20 cellular contexts compared by ENCODE assay signal in the genomic region with DNA sequence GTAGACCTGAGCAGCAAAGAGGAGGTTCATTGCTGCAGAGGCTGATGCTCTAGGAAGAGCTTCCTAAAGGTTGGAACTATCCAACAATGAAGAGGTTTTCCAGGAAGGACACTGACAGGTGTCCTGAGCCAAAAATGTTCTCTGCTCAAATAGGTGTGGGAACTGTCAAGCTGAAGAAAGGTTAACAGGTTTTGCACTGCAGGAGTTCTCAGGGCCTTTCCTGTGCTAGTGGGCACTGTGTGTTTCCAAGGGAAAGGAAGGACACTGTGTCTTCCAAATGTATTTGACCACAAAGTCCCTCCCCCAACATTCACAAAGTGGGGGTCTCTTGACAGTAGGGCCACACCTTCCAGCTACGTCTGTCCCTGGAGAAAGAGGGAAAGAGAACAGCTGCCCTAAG. TPM values are rescaled to one million over a fixed set of nuclear protein-coding genes. Genes with fewer than 3 reads are reported as not detected.
DNase-seq lines count a peak whose midpoint lies in the region; TF ChIP-seq lines count a peak whose summit lies in the region.
"Had no signal": no experiment of that assay in that cellular context is flagged by ENCODE, and none has a peak within 500 bp of the region (broad histone marks: within the 10 kb centered on the region; RNA-seq: fewer than 3 reads in every experiment).

No MANE protein-coding gene starts in this region.

- peak; percentile 44 for DNase-seq in G401 (ENCODE audit: low spot score)
- DNase-seq in cerebellar cortex (ENCODE audit: low spot score) = peak; percentile 42
- peak; percentile 33 for DNase-seq in mesenteric fat pad (ENCODE audit: low spot score)
- DNase-seq in substantia nigra (lab: John Stamatoyannopoulos, UW) = no peak
- DNase-seq in T1000 (lab: John Stamatoyannopoulos, UW) = no peak
- no peak for DNase-seq in iPS-NIHi11 (ENCODE audit: low spot score)
- no peak for DNase-seq in activated CD4-positive, alpha-beta T cell treated with anti-CD3 and anti-CD28 coated beads for 4 hours
- DNase-seq in ascending aorta (ENCODE audit: low spot score in 2 of 2) = no peak
- DNase-seq: activated CD4-positive, alpha-beta memory T cell treated with anti-CD3 and anti-CD28 coated beads for 36 hours; activated naive CD4-positive, alpha-beta T cell treated with Interleukin-2 at 50 U/mL for 16 hours; activated T-cell treated with anti-CD3 and anti-CD28 coated beads, Interleukin-2, amount 50 U/mL, for 24 hours; cortex of kidney; MM.1S; NCI-H1694 treated with DMSO at 0.1 percent for 48 hours; NCI-H774; OCI-M1; SIG-M5; T-helper 2 cell; upper lobe of left lung had no signal

- no peaks in the 10 kb centered on the region for H3K27me3 ChIP-seq in ascending aorta
- H3K27me3 ChIP-seq: upper lobe of left lung had no signal

- in situ Hi-C loops in G401 (cut with HindIII; ENCODE audit: low sequenced_read_pairs) = no loop called here

- peak overlapping the region; percentile 91 for H3K27ac ChIP-seq in substantia nigra (ENCODE audit: low read depth, low read length, poor library complexity, severe bottlenecking)
- peak overlapping the region in 1 of 2 donors; percentile 70 for H3K27ac ChIP-seq in ascending aorta
- H3K27ac ChIP-seq: neural progenitor cell had no signal

- H3K9me3 ChIP-seq in ascending aorta = no peaks in the 10 kb centered on the region
- H3K9me3 ChIP-seq: upper lobe of left lung had no signal

- intact Hi-C loops in ascending aorta (cut with DNase I) = loop anchor here (5.0 to 10.0 kb wide), 2 partner anchors 197 to 469 kb away; no protein-coding TSS in a partner anchor

- no peak for TF ChIP-seq CTCF in ascending aorta (IDR thresholded peaks at IDR 0.05)

- H3K36me3 ChIP-seq in ascending aorta = no peaks in the 10 kb centered on the region
- H3K36me3 ChIP-seq: neural progenitor cell had no signal

- peak overlapping the region in 1 of 2 donors; percentile 95 for H3K4me3 ChIP-seq in ascending aorta
- H3K4me3 ChIP-seq: neural progenitor cell had no signal

- peaks cover 13 to 54% of the 10 kb centered on the region in 2 donors for H3K4me1 ChIP-seq in ascending aorta

RNA-seq across cellular contexts. Expression of gene ZCCHC24, which starts 4.0 kb away (rescaled TPM):
- total RNA-seq in G401 (2014; rRNA removed; shearing (Covaris generic)) = 6.8 and 10.8 TPM in 2 replicates
- total RNA-seq in mesenteric fat pad = 90.8 TPM
- total RNA-seq in ascending aorta = 180 TPM

Comparison
In these comparisons a context has a peak if more than half of its experiments do, and no peak if none do; other contexts are left out.
1. DNase-seq: peak in G401 (single experiment), cerebellar cortex (single experiment) and mesenteric fat pad (single experiment); none in substantia nigra (0 of 49), T1000 (single experiment), iPS-NIHi11 (single experiment), activated CD4-positive, alpha-beta T cell treated with anti-CD3 and anti-CD28 coated beads for 4 hours (0 of 2) and ascending aorta (0 of 2).